ENCODE assay signal across 21 cellular contexts in genomic region chr12:7601407-7601806, GRCh38.
"Had no signal": no experiment of that assay in that cellular context is flagged by ENCODE, and none has a peak within 500 bp of the region (broad histone marks: within the 10 kb centered on the region; RNA-seq: fewer than 3 reads in every experiment).

No MANE protein-coding gene starts in this region.

- H3K9me3 ChIP-seq: adrenal gland had no signal

- H3K27ac ChIP-seq: adrenal gland had no signal

- H3K27ac Mint-ChIP-seq: activated CD4-positive, alpha-beta T cell treated with anti-CD3 and anti-CD28 coated beads, Interleukin-2, amount 10 ng/mL, durations not matched to agents 24 days and 14 days; activated naive CD8-positive, alpha-beta T cell treated with anti-CD3 and anti-CD28 coated beads, Interleukin-2, amount 10 ng/mL, durations not matched to agents 7 days and 5 days; IgD-negative memory B cell; T-helper 17 cell had no signal

- H3K4me3 ChIP-seq: adrenal gland had no signal

- H3K27me3 ChIP-seq: adrenal gland had no signal

- DNase-seq: activated CD4-positive, alpha-beta T cell treated with anti-CD3 and anti-CD28 coated beads for 1 hour; activated CD4-positive, alpha-beta T cell treated with anti-CD3 and anti-CD28 coated beads, Interleukin-2, amount 10 ng/mL, durations not matched to agents 24 days and 14 days; activated CD4-positive, alpha-beta T cell treated with anti-CD3 and anti-CD28 coated beads, Interleukin-2, amount 50 U/mL, for 48 hours; activated naive CD4-positive, alpha-beta T cell treated with anti-CD3 and anti-CD28 coated beads, Interleukin-2, amount 50 U/mL, for 16 hours; activated naive CD8-positive, alpha-beta T cell treated with anti-CD3 and anti-CD28 coated beads, Interleukin-2, amount 10 ng/mL, durations not matched to agents 7 days and 5 days; activated T-cell treated with anti-CD3 and anti-CD28 coated beads for 4 hours; adrenal gland; anterior cingulate cortex; KG1; NCI-H1092 treated with DMSO at 0.1 percent for 48 hours; NCI-H1417 treated with DMSO at 0.1 percent for 48 hours; NCI-H1694; NCI-H2029; NCI-H345; NCI-H510A; NCI-H526 treated with DMSO at 0.1 percent for 48 hours; NCI-H82; SIG-M5; T-helper 17 cell; T-helper 9 cell had no signal

- H3K4me1 ChIP-seq: adrenal gland had no signal

- H3K36me3 ChIP-seq: adrenal gland had no signal

- ATAC-seq: T-helper 17 cell had no signal

- H3K4me1 Mint-ChIP-seq: activated CD4-positive, alpha-beta T cell treated with anti-CD3 and anti-CD28 coated beads, Interleukin-2, amount 10 ng/mL, durations not matched to agents 24 days and 14 days; activated naive CD8-positive, alpha-beta T cell treated with anti-CD3 and anti-CD28 coated beads, Interleukin-2, amount 10 ng/mL, durations not matched to agents 7 days and 5 days; IgD-negative memory B cell; T-helper 17 cell had no signal

- H3K27me3 Mint-ChIP-seq: IgD-negative memory B cell had no signal

- H3K4me3 Mint-ChIP-seq: activated CD4-positive, alpha-beta T cell treated with anti-CD3 and anti-CD28 coated beads, Interleukin-2, amount 10 ng/mL, durations not matched to agents 24 days and 14 days; activated naive CD8-positive, alpha-beta T cell treated with anti-CD3 and anti-CD28 coated beads, Interleukin-2, amount 10 ng/mL, durations not matched to agents 7 days and 5 days; IgD-negative memory B cell; T-helper 17 cell had no signal

- H3K36me3 Mint-ChIP-seq: activated naive CD8-positive, alpha-beta T cell treated with anti-CD3 and anti-CD28 coated beads, Interleukin-2, amount 10 ng/mL, durations not matched to agents 7 days and 5 days; IgD-negative memory B cell had no signal
